24 cellular contexts compared by ENCODE assay signal in genomic region chr16:65278874-65279273, GRCh38.
DNase-seq lines count a peak whose midpoint lies in the region; ATAC-seq, FAIRE-seq and TF ChIP-seq lines count a peak whose summit lies in the region.
"Had no signal": no experiment of that assay in that cellular context is flagged by ENCODE, and none has a peak within 500 bp of the region (broad histone marks: within the 10 kb centered on the region; RNA-seq: fewer than 3 reads in every experiment).

No MANE protein-coding gene starts in this region.

- no peak overlapping the region for H3K23ac ChIP-seq in H1 (ENCODE audit: insufficient read length)

- H3K4me2 ChIP-seq in H1 (ENCODE audit: insufficient read depth in 1 of 2, low read depth in 2 of 2, low read length in 2 of 2): no peak overlapping the region
- H3K4me2 ChIP-seq: A549; BLaER1 treated with 17β-estradiol and CSF1 and Interleukin-3, amounts not matched to agents 10 nM and 100 nM had no signal

- H3K9ac ChIP-seq in H1 (replicated peaks in 1 of 4; ENCODE audit: extremely low read depth in 1 of 4, low read depth in 3 of 4, low read length in 3 of 4): no peak overlapping the region
- H3K9ac ChIP-seq: BLaER1 treated with 17β-estradiol and CSF1 and Interleukin-3, amounts not matched to agents 10 nM and 100 nM had no signal

- no peaks in the 10 kb centered on the region for H3K79me1 ChIP-seq in H1 (ENCODE audit: low read depth, low read length)

- no peak for TF ChIP-seq POLR2A in H1 (IDR thresholded peaks at IDR 0.05; ENCODE audit: control extremely low read depth in 1 of 2, low read depth in 2 of 2, low read length in 2 of 2)

- no peak overlapping the region for H3K18ac ChIP-seq in H1 (ENCODE audit: extremely low read depth, low read length)

- H4K20me1 ChIP-seq in H1 (replicated peaks in 1 of 2; ENCODE audit: control insufficient read depth in 1 of 2, insufficient read depth in 2 of 2, low read length in 2 of 2): no peaks in the 10 kb centered on the region
- H4K20me1 ChIP-seq: BLaER1 treated with 17β-estradiol and CSF1 and Interleukin-3, amounts not matched to agents 10 nM and 100 nM had no signal

- no peaks in the 10 kb centered on the region for H3K36me3 ChIP-seq in H1 (ENCODE audit: control insufficient read depth in 2 of 4, insufficient read depth in 4 of 4, low read length in 3 of 4)
- H3K36me3 ChIP-seq: BE2C; BLaER1 treated with 17β-estradiol and CSF1 and Interleukin-3, amounts not matched to agents 10 nM and 100 nM had no signal

- DNase-seq in DMS 273 (lab: John Stamatoyannopoulos, UW; ENCODE audit: unreplicated experiment) (peak; percentile 14), DMS 273 treated with DMSO at 0.1 percent for 48 hours (lab: John Stamatoyannopoulos, UW) (no peak), M059J (ENCODE audit: low read depth) (peak; percentile 66), OCI-M1 (lab: John Stamatoyannopoulos, UW) (peak; percentile 61), H1 (ENCODE audit: low read depth in 1 of 2, low spot score in 2 of 2) (no peak), NCI-H187 treated with DMSO at 0.1 percent for 48 hours (lab: John Stamatoyannopoulos, UW) (no peak), T-cell (no peak), 8988T (no peak)
- DNase-seq: ACHN; AML-193; BE2C; Calu3; CD4-positive, alpha-beta memory T cell; COR-L47; DMS79; EL; GDM1; H9 had no signal

- no peak overlapping the region for H2BK15ac ChIP-seq in H1 (ENCODE audit: low read length)

- H3K36me3 Mint-ChIP-seq in T-cell: no peaks in the 10 kb centered on the region
- H3K36me3 Mint-ChIP-seq: CD14-positive monocyte; CD4-positive, alpha-beta memory T cell had no signal

- POLR2A ChIA-PET in H1 (lab: Charles Lee; ENCODE audit: partially characterized antibody) (no interaction called here), T-cell (lab: Charles Lee) (no interaction called here)

- no peak overlapping the region for H3K4me3 Mint-ChIP-seq in T-cell
- H3K4me3 Mint-ChIP-seq: CD14-positive monocyte; CD4-positive, alpha-beta memory T cell; H9 had no signal

- H3K4me1 ChIP-seq in H1 (replicated peaks in 1 of 4; ENCODE audit: control insufficient read depth in 3 of 4, insufficient read depth in 4 of 4, low read length in 3 of 4): peaks cover 6 to 21% (median 12%) of the 10 kb centered on the region in 4 experiments
- H3K4me1 ChIP-seq: A549, BE2C had no signal

- H3K4me3 ChIP-seq in H1 (ENCODE audit: extremely low read depth in 1 of 4, insufficient read depth in 2 of 4, low read depth in 3 of 4, low read length in 4 of 4): no peak overlapping the region
- H3K4me3 ChIP-seq: A549; BLaER1 treated with 17β-estradiol and CSF1 and Interleukin-3, amounts not matched to agents 10 nM and 100 nM had no signal

- H2BK120ac ChIP-seq in H1 (replicated peaks; ENCODE audit: low read depth, low read length): no peak overlapping the region

- no peak for TF ChIP-seq EP300 in H1 (IDR thresholded peaks at IDR 0.05; ENCODE audit: borderline replicate concordance in 1 of 2, low read depth in 2 of 2, low read length in 2 of 2)

- peak overlapping the region; percentile 61 for H4K91ac ChIP-seq in H1 (replicated peaks; ENCODE audit: insufficient read length, low read length)

- no peaks in the 10 kb centered on the region for H3K4me1 Mint-ChIP-seq in T-cell
- H3K4me1 Mint-ChIP-seq: CD14-positive monocyte; CD4-positive, alpha-beta memory T cell had no signal

- 73% methylated on average over 6 of the region's 6 CpGs; no CpG with 5 or more reads in 1 of the 2 experiments for WGBS in H1 (ENCODE audit: extremely low coverage in 1 of 2, insufficient coverage in 1 of 2, insufficient read length in 1 of 2, insufficient replicate concordance in 2 of 2, low coverage in 1 of 2, low lambda C conversion rate in 2 of 2, missing lambda C conversion rate in 1 of 2), 2 experiments

- no peak overlapping the region for H2AFZ ChIP-seq in H1 (ENCODE audit: low read length)

- CTCF ChIA-PET in H1 (lab: Charles Lee; ENCODE audit: partially characterized antibody) (no interaction called here), T-cell (lab: Charles Lee) (no interaction called here)

- H3K27me3 ChIP-seq in H1 (replicated peaks in 1 of 4; ENCODE audit: control insufficient read depth in 3 of 4, extremely low read depth in 1 of 4, insufficient read depth in 3 of 4, low read length in 3 of 4): no peaks in the 10 kb centered on the region
- H3K27me3 ChIP-seq: BE2C; BLaER1 treated with 17β-estradiol and CSF1 and Interleukin-3, amounts not matched to agents 10 nM and 100 nM had no signal

- no peak for TF ChIP-seq RAD21 in H1 (IDR thresholded peaks at IDR 0.05 in 1 of 2, conservative IDR thresholded peaks at IDR 0.05 in 1 of 2; ENCODE audit: low read depth in 2 of 2, low read length in 2 of 2)

- H3K79me2 ChIP-seq in H1 (ENCODE audit: control insufficient read depth in 1 of 2, insufficient read depth in 2 of 2, low read length in 2 of 2): no peaks in the 10 kb centered on the region

- H3K27me3 Mint-ChIP-seq in T-cell: no peaks in the 10 kb centered on the region
- H3K27me3 Mint-ChIP-seq: CD4-positive, alpha-beta memory T cell had no signal

- no peak overlapping the region for H3K14ac ChIP-seq in H1 (ENCODE audit: insufficient read length)

- no peaks in the 10 kb centered on the region for H3K23me2 ChIP-seq in H1 (ENCODE audit: low read depth, low read length)

- peaks cover 5 to 22% (median 8%) of the 10 kb centered on the region in 3 donors for H3K9me3 Mint-ChIP-seq in T-cell
- H3K9me3 Mint-ChIP-seq: H9 had no signal

- no peak overlapping the region for H3K56ac ChIP-seq in H1 (replicated peaks; ENCODE audit: insufficient read length, low read depth, low read length)

- H2BK5ac ChIP-seq in H1 (ENCODE audit: low read depth, low read length): no peak overlapping the region

- H3K27ac Mint-ChIP-seq in T-cell: no peak overlapping the region
- H3K27ac Mint-ChIP-seq: CD14-positive monocyte; CD4-positive, alpha-beta memory T cell; H9 had no signal

- no peak for TF ChIP-seq CTCF in H1 (IDR thresholded peaks at IDR 0.05; ENCODE audit: control extremely low read depth in 1 of 3, insufficient read depth in 1 of 3, low read depth in 1 of 3, low read length in 3 of 3)

- no peak for ATAC-seq in T-cell (replicated peaks in 1 of 4)
- ATAC-seq: A549, HCT116 had no signal

- no peak for FAIRE-seq in H1 (lab: Jason Lieb, UNC)
- FAIRE-seq: A549, GM12891 had no signal

- H2BK12ac ChIP-seq in H1 (ENCODE audit: low read depth, low read length): no peak overlapping the region

- no peak overlapping the region for H2BK20ac ChIP-seq in H1 (ENCODE audit: low read length)

- no peak overlapping the region for H4K5ac ChIP-seq in H1 (ENCODE audit: insufficient read length, low read depth, low read length)

- no peak overlapping the region for H3K4ac ChIP-seq in H1 (replicated peaks; ENCODE audit: insufficient read length, low read depth, low read length)

- H2AK5ac ChIP-seq in H1 (ENCODE audit: low read depth, low read length): no peak overlapping the region

- H3K9me3 ChIP-seq in H1 (ENCODE audit: insufficient read depth in 2 of 2, low read depth in 1 of 2, low read length in 1 of 2): no peaks in the 10 kb centered on the region
- H3K9me3 ChIP-seq: A549; BE2C; BLaER1 treated with 17β-estradiol and CSF1 and Interleukin-3, amounts not matched to agents 10 nM and 100 nM had no signal

- no peak overlapping the region for H4K8ac ChIP-seq in H1 (ENCODE audit: extremely low read depth, insufficient read depth, low read length)

- no peak overlapping the region for H3K27ac ChIP-seq in H1 (ENCODE audit: low read depth, low read length)
- H3K27ac ChIP-seq: 22Rv1; A549; BLaER1 treated with 17β-estradiol and CSF1 and Interleukin-3, amounts not matched to agents 10 nM and 100 nM had no signal

TF ChIP-seq in H1, 55 proteins besides CTCF, POLR2A, EP300 and RAD21:
- TF ChIP-seq CEBPB (IDR thresholded peaks at IDR 0.05; ENCODE audit: low read depth, low read length) (no peak), BRCA1 (IDR thresholded peaks at IDR 0.05; ENCODE audit: low read depth, low read length) (no peak), TBP (IDR thresholded peaks at IDR 0.05; ENCODE audit: low read depth, low read length) (no peak)

Comparison
In these comparisons a context has a peak if more than half of its experiments do, and no peak if none do; other contexts are left out.
1. DNase-seq: peak in DMS 273 (single experiment), M059J (single experiment) and OCI-M1 (single experiment); none in DMS 273 treated with DMSO at 0.1 percent for 48 hours (single experiment), H1 (0 of 2), NCI-H187 treated with DMSO at 0.1 percent for 48 hours (single experiment), T-cell (0 of 34) and 8988T (single experiment).